ENCODE assay signal across 8 cellular contexts in genomic region chr5:138574744-138575193, GRCh38. TPM values are rescaled to one million over a fixed set of nuclear protein-coding genes. Genes with fewer than 3 reads are reported as not detected.
DNase-seq lines count a peak whose midpoint lies in the region; ATAC-seq and TF ChIP-seq lines count a peak whose summit lies in the region.

No MANE protein-coding gene starts in this region.

- DNase-seq in H7: no peak
- DNase-seq in activated CD8-positive, alpha-beta T cell treated with anti-CD3 and anti-CD28 coated beads, Interleukin-2, amount 10 ng/mL, durations not matched to agents 7 days and 5 days: no peak
- DNase-seq in hepatocyte (ENCODE audit: low spot score): no peak
- no peak for DNase-seq in SHP77 (lab: John Stamatoyannopoulos, UW)
- no peak for DNase-seq in NAMALWA (ENCODE audit: low spot score)
- no peak for DNase-seq in HT-29 (ENCODE audit: low spot score)

- H3K27ac ChIP-seq in ACC112 (ENCODE audit: low read depth, low read length) (peak overlapping the region; percentile 97), hepatocyte (peak overlapping the region; percentile 97)

- H3K9me3 ChIP-seq in hepatocyte (ENCODE audit: low read depth): no peaks in the 10 kb centered on the region

- no peak for ATAC-seq in activated CD8-positive, alpha-beta T cell treated with anti-CD3 and anti-CD28 coated beads, Interleukin-2, amount 10 ng/mL, durations not matched to agents 7 days and 5 days
- ATAC-seq in stimulated activated memory B cell treated with anti-CD40 and anti-IgM and Interleukin-4, amounts not matched to agents 10 μg/mL and 1 μg/mL and 100 μg/mL, for 72 hours: no peak

- POLR2A ChIA-PET in activated CD8-positive, alpha-beta T cell treated with anti-CD3 and anti-CD28 coated beads, Interleukin-2, amount 10 ng/mL, durations not matched to agents 7 days and 5 days (lab: Charles Lee): interaction anchor here (0.5 to 3.6 kb wide), 11 partner anchors 9 to 719 kb away, joined by 3 to 51 read pairs (median 4); partner anchors contain the start of genes EGR1, ETF1, FAM53C and MATR3

- peak overlapping the region; percentile 100 for H3K27ac Mint-ChIP-seq in activated CD8-positive, alpha-beta T cell treated with anti-CD3 and anti-CD28 coated beads, Interleukin-2, amount 10 ng/mL, durations not matched to agents 7 days and 5 days
- H3K27ac Mint-ChIP-seq in stimulated activated memory B cell treated with anti-CD40 and anti-IgM and Interleukin-4, amounts not matched to agents 10 μg/mL and 1 μg/mL and 100 μg/mL, for 72 hours: peak overlapping the region; percentile 100

- 0% methylated on average over 18 of the region's 18 CpGs for WGBS in hepatocyte (ENCODE audit: low lambda C conversion rate, missing lambda C conversion rate)

- H3K9me3 Mint-ChIP-seq in activated CD8-positive, alpha-beta T cell treated with anti-CD3 and anti-CD28 coated beads, Interleukin-2, amount 10 ng/mL, durations not matched to agents 7 days and 5 days (ENCODE audit: insufficient read depth): no peaks in the 10 kb centered on the region
- no peaks in the 10 kb centered on the region for H3K9me3 Mint-ChIP-seq in stimulated activated memory B cell treated with anti-CD40 and anti-IgM and Interleukin-4, amounts not matched to agents 10 μg/mL and 1 μg/mL and 100 μg/mL, for 72 hours

- no peaks in the 10 kb centered on the region for H3K27me3 Mint-ChIP-seq in activated CD8-positive, alpha-beta T cell treated with anti-CD3 and anti-CD28 coated beads, Interleukin-2, amount 10 ng/mL, durations not matched to agents 7 days and 5 days (ENCODE audit: low read depth)
- H3K27me3 Mint-ChIP-seq in stimulated activated memory B cell treated with anti-CD40 and anti-IgM and Interleukin-4, amounts not matched to agents 10 μg/mL and 1 μg/mL and 100 μg/mL, for 72 hours: no peaks in the 10 kb centered on the region

- H3K4me2 ChIP-seq in hepatocyte: peak overlapping the region; percentile 69

- peaks cover 47% of the 10 kb centered on the region for H3K36me3 Mint-ChIP-seq in activated CD8-positive, alpha-beta T cell treated with anti-CD3 and anti-CD28 coated beads, Interleukin-2, amount 10 ng/mL, durations not matched to agents 7 days and 5 days (ENCODE audit: low read depth)
- peaks cover 25% of the 10 kb centered on the region for H3K36me3 Mint-ChIP-seq in stimulated activated memory B cell treated with anti-CD40 and anti-IgM and Interleukin-4, amounts not matched to agents 10 μg/mL and 1 μg/mL and 100 μg/mL, for 72 hours

- TF ChIP-seq CTCF in hepatocyte (IDR thresholded peaks at IDR 0.05; ENCODE audit: poor library complexity): no peak

- no peaks in the 10 kb centered on the region for H3K9me2 ChIP-seq in hepatocyte (replicated peaks; ENCODE audit: insufficient read depth)

- H3K79me2 ChIP-seq in ACC112 (ENCODE audit: control insufficient read depth, insufficient read depth, low read length, unreplicated experiment): peaks cover 51% of the 10 kb centered on the region
- peaks cover 50% of the 10 kb centered on the region for H3K79me2 ChIP-seq in hepatocyte

- peaks cover 37% of the 10 kb centered on the region for H3K4me1 Mint-ChIP-seq in activated CD8-positive, alpha-beta T cell treated with anti-CD3 and anti-CD28 coated beads, Interleukin-2, amount 10 ng/mL, durations not matched to agents 7 days and 5 days (ENCODE audit: low read depth)
- peaks cover 26% of the 10 kb centered on the region for H3K4me1 Mint-ChIP-seq in stimulated activated memory B cell treated with anti-CD40 and anti-IgM and Interleukin-4, amounts not matched to agents 10 μg/mL and 1 μg/mL and 100 μg/mL, for 72 hours

- H2AFZ ChIP-seq in ACC112 (ENCODE audit: low read length, unreplicated experiment) (no peak overlapping the region), hepatocyte (no peak overlapping the region)

- H3K27me3 ChIP-seq in ACC112 (ENCODE audit: insufficient read depth, low read length): no peaks in the 10 kb centered on the region
- H3K27me3 ChIP-seq in H7 (ENCODE audit: control insufficient read depth, insufficient read depth, low read length): no peaks in the 10 kb centered on the region
- H3K27me3 ChIP-seq in hepatocyte: no peaks in the 10 kb centered on the region

- H3K36me3 ChIP-seq in ACC112 (ENCODE audit: insufficient read depth, low read length) (peaks cover 17% of the 10 kb centered on the region), H7 (replicated peaks; ENCODE audit: control insufficient read depth, insufficient read depth, low read length) (peaks cover 35% of the 10 kb centered on the region), hepatocyte (replicated peaks; ENCODE audit: insufficient read depth, low read depth) (no peaks in the 10 kb centered on the region)

- H3K4me1 ChIP-seq in ACC112 (ENCODE audit: control insufficient read depth, insufficient read depth, low read length, unreplicated experiment) (peaks cover 11% of the 10 kb centered on the region), hepatocyte (ENCODE audit: insufficient read depth) (peaks cover 10% of the 10 kb centered on the region)

- H3K4me3 ChIP-seq in ACC112 (ENCODE audit: low read depth, low read length) (peak overlapping the region; percentile 94), H7 (ENCODE audit: insufficient read depth, low read depth, low read length) (peak overlapping the region; percentile 96), hepatocyte (peak overlapping the region; percentile 70)

- H3K4me3 Mint-ChIP-seq in activated CD8-positive, alpha-beta T cell treated with anti-CD3 and anti-CD28 coated beads, Interleukin-2, amount 10 ng/mL, durations not matched to agents 7 days and 5 days: peak overlapping the region; percentile 92
- peak overlapping the region; percentile 94 for H3K4me3 Mint-ChIP-seq in stimulated activated memory B cell treated with anti-CD40 and anti-IgM and Interleukin-4, amounts not matched to agents 10 μg/mL and 1 μg/mL and 100 μg/mL, for 72 hours

- peaks cover 9% of the 10 kb centered on the region for H4K20me1 ChIP-seq in hepatocyte (ENCODE audit: insufficient read depth, poor library complexity, severe bottlenecking)

- CTCF ChIA-PET in activated CD8-positive, alpha-beta T cell treated with anti-CD3 and anti-CD28 coated beads, Interleukin-2, amount 10 ng/mL, durations not matched to agents 7 days and 5 days (lab: Charles Lee): interaction anchor here (0.8 to 2.2 kb wide), 8 partner anchors 8 to 222 kb away, joined by 3 to 12 read pairs (median 6); partner anchors contain the start of genes EGR1, ETF1 and KDM3B

RNA-seq across cellular contexts. Expression of gene HSPA9, which starts 0.4 kb away (rescaled TPM):
- 625 and 671 TPM in 2 replicates for total RNA-seq in H7 (2014; rRNA removed; shearing (Covaris generic))
- total RNA-seq in activated CD8-positive, alpha-beta T cell treated with anti-CD3 and anti-CD28 coated beads, Interleukin-2, amount 10 ng/mL, durations not matched to agents 7 days and 5 days: 100 to 1,000 TPM; 214 to 216 TPM
- total RNA-seq in hepatocyte: 383 and 429 TPM in 2 replicates
- 211 and 212 TPM in 2 replicates for polyA plus RNA-seq in hepatocyte
- total RNA-seq in HT-29 (2014; rRNA removed; shearing (Covaris generic)): 300 and 305 TPM in 2 replicates

RNA-seq across cellular contexts. Expression of gene ETF1, which starts 31.7 kb away (rescaled TPM):
- 103 and 113 TPM in 2 replicates for total RNA-seq in H7 (2014; rRNA removed; shearing (Covaris generic))
- 10 to 100 TPM; 92.7 to 93.3 TPM for total RNA-seq in activated CD8-positive, alpha-beta T cell treated with anti-CD3 and anti-CD28 coated beads, Interleukin-2, amount 10 ng/mL, durations not matched to agents 7 days and 5 days
- total RNA-seq in hepatocyte: 90.5 and 93.3 TPM in 2 replicates
- polyA plus RNA-seq in hepatocyte: 35.3 and 42.6 TPM in 2 replicates
- 75.0 and 81.0 TPM in 2 replicates for total RNA-seq in HT-29 (2014; rRNA removed; shearing (Covaris generic))
